In genomic region chr3:53688989-53689388, GRCh38 we compare ENCODE assay signal across 19 cellular contexts.
DNase-seq lines count a peak whose midpoint lies in the region; ATAC-seq, FAIRE-seq and TF ChIP-seq lines count a peak whose summit lies in the region.
"Had no signal": no experiment of that assay in that cellular context is flagged by ENCODE, and none has a peak within 500 bp of the region (broad histone marks: within the 10 kb centered on the region; RNA-seq: fewer than 3 reads in every experiment).

No MANE protein-coding gene starts in this region.

- no peaks in the 10 kb centered on the region for H3K23me2 ChIP-seq in H1 (ENCODE audit: low read depth, low read length)

- no peak overlapping the region for H3K14ac ChIP-seq in H1 (ENCODE audit: insufficient read length)

- H4K8ac ChIP-seq in H1 (ENCODE audit: extremely low read depth, insufficient read depth, low read length), result peak overlapping the region; percentile 57; the same call in 1 of the 2 replicates

- no peak overlapping the region for H3K27ac Mint-ChIP-seq in GM23338
- no peak overlapping the region for H3K27ac Mint-ChIP-seq in stimulated activated memory B cell treated with anti-CD40 and anti-IgM and Interleukin-4, amounts not matched to agents 10 μg/mL and 1 μg/mL and 100 μg/mL, for 72 hours

- H3K4me1 ChIP-seq in SK-N-SH (ENCODE audit: control insufficient read depth in 1 of 2, insufficient read depth in 2 of 2, low read depth in 1 of 2, low read length in 1 of 2), result peaks cover 0 to 4% of the 10 kb centered on the region in 2 experiments; a peak in 1 of 4 replicates
- no peaks in the 10 kb centered on the region for H3K4me1 ChIP-seq in GM23338 (ENCODE audit: insufficient read depth)
- H3K4me1 ChIP-seq in H1 (replicated peaks in 1 of 4; ENCODE audit: control insufficient read depth in 3 of 4, insufficient read depth in 4 of 4, low read length in 3 of 4), result no peaks in the 10 kb centered on the region; a peak in 1 of 7 replicates
- H3K4me1 ChIP-seq: SJSA1 had no signal

- peak overlapping the region; percentile 21 for H4K5ac ChIP-seq in H1 (ENCODE audit: insufficient read length, low read depth, low read length)

- H2AK5ac ChIP-seq in H1 (ENCODE audit: low read depth, low read length), result no peak overlapping the region

- no peak overlapping the region for H3K23ac ChIP-seq in H1 (ENCODE audit: insufficient read length)

- no peak for TF ChIP-seq POLR2A in H1 (IDR thresholded peaks at IDR 0.05; ENCODE audit: control extremely low read depth in 1 of 2, low read depth in 2 of 2, low read length in 2 of 2)
- no peak for TF ChIP-seq POLR2A in GM18505 (IDR thresholded peaks at IDR 0.05; ENCODE audit: borderline replicate concordance, extremely low read depth, insufficient read depth, insufficient read length)

- 51% methylated on average over 4 of the region's 5 CpGs for WGBS in SK-N-SH (ENCODE audit: low lambda C conversion rate)
- WGBS in H1 (ENCODE audit: extremely low coverage in 1 of 2, insufficient coverage in 1 of 2, insufficient read length in 1 of 2, insufficient replicate concordance in 2 of 2, low coverage in 1 of 2, low lambda C conversion rate in 2 of 2, missing lambda C conversion rate in 1 of 2), 2 experiments, result 85% methylated on average over 5 of the region's 5 CpGs; no CpG with 5 or more reads in 1 of the 2 experiments

- no peaks in the 10 kb centered on the region for H3K79me1 ChIP-seq in H1 (ENCODE audit: low read depth, low read length)

- no peak overlapping the region for H3K56ac ChIP-seq in H1 (replicated peaks; ENCODE audit: insufficient read length, low read depth, low read length)

- no peaks in the 10 kb centered on the region for H3F3A ChIP-seq in SK-N-SH (replicated peaks; ENCODE audit: insufficient read depth)
- H3F3A ChIP-seq in GM23338 (replicated peaks; ENCODE audit: low read depth), result no peaks in the 10 kb centered on the region

- H3K4me2 ChIP-seq in SK-N-SH, result no peak overlapping the region
- no peak overlapping the region for H3K4me2 ChIP-seq in GM23338
- H3K4me2 ChIP-seq in H1 (ENCODE audit: insufficient read depth in 1 of 2, low read depth in 2 of 2, low read length in 2 of 2), result no peak overlapping the region
- H3K4me2 ChIP-seq: PC-9 had no signal

- H3K36me3 Mint-ChIP-seq in GM23338 (ENCODE audit: low read depth), result no peaks in the 10 kb centered on the region
- H3K36me3 Mint-ChIP-seq in stimulated activated memory B cell treated with anti-CD40 and anti-IgM and Interleukin-4, amounts not matched to agents 10 μg/mL and 1 μg/mL and 100 μg/mL, for 72 hours, result no peaks in the 10 kb centered on the region

- H3K4me3 ChIP-seq in SK-N-SH (ENCODE audit: low read depth in 2 of 2, low read length in 1 of 2) (no peak overlapping the region), GM23338 (no peak overlapping the region), H1 (ENCODE audit: extremely low read depth in 1 of 4, insufficient read depth in 2 of 4, low read depth in 3 of 4, low read length in 4 of 4) (no peak overlapping the region)
- H3K4me3 ChIP-seq: MG63, PC-9, SJSA1 had no signal

- H3K36me3 ChIP-seq in SK-N-SH (replicated peaks in 1 of 2; ENCODE audit: control insufficient read depth in 1 of 2, insufficient read depth in 2 of 2, low read length in 1 of 2) (no peaks in the 10 kb centered on the region), GM23338 (ENCODE audit: insufficient read depth) (no peaks in the 10 kb centered on the region), H1 (ENCODE audit: control insufficient read depth in 2 of 4, insufficient read depth in 4 of 4, low read length in 3 of 4) (no peaks in the 10 kb centered on the region)
- H3K36me3 ChIP-seq: MG63, SJSA1 had no signal

- H3K27me3 ChIP-seq in SK-N-SH (ENCODE audit: insufficient read depth), result no peaks in the 10 kb centered on the region
- H3K27me3 ChIP-seq in GM23338 (ENCODE audit: insufficient read depth), result no peaks in the 10 kb centered on the region
- no peaks in the 10 kb centered on the region for H3K27me3 ChIP-seq in H1 (replicated peaks in 1 of 4; ENCODE audit: control insufficient read depth in 3 of 4, extremely low read depth in 1 of 4, insufficient read depth in 3 of 4, low read length in 3 of 4)
- H3K27me3 ChIP-seq: MG63, SJSA1 had no signal

- H3K4ac ChIP-seq in H1 (replicated peaks; ENCODE audit: insufficient read length, low read depth, low read length), result no peak overlapping the region

- no peak for FAIRE-seq in H1 (lab: Jason Lieb, UNC)
- FAIRE-seq: GM12892 had no signal

- no peak for ATAC-seq in SK-N-SH treated with all-trans-retinoic acid at 6 μM for 48 hours
- peak; percentile 71 for ATAC-seq in GM23338
- ATAC-seq in stimulated activated memory B cell treated with anti-CD40 and anti-IgM and Interleukin-4, amounts not matched to agents 10 μg/mL and 1 μg/mL and 100 μg/mL, for 72 hours, result peak; percentile 28
- ATAC-seq in GM18505 (IDR thresholded peaks at IDR 0.05; ENCODE audit: unreplicated experiment), result no peak

- no peaks in the 10 kb centered on the region for H3K27me3 Mint-ChIP-seq in GM23338 (ENCODE audit: insufficient read depth, low read depth, poor library complexity)
- peaks cover 12% of the 10 kb centered on the region for H3K27me3 Mint-ChIP-seq in stimulated activated memory B cell treated with anti-CD40 and anti-IgM and Interleukin-4, amounts not matched to agents 10 μg/mL and 1 μg/mL and 100 μg/mL, for 72 hours

- TF ChIP-seq RAD21 in SK-N-SH (IDR thresholded peaks at IDR 0.05; ENCODE audit: low read length) (peak; percentile 23; the same call in 1 of the 2 replicates), H1 (IDR thresholded peaks at IDR 0.05 in 1 of 2, conservative IDR thresholded peaks at IDR 0.05 in 1 of 2; ENCODE audit: low read depth in 2 of 2, low read length in 2 of 2) (peak; percentile 33 to 40)

- H4K91ac ChIP-seq in H1 (replicated peaks; ENCODE audit: insufficient read length, low read length), result no peak overlapping the region

- H3K4me1 Mint-ChIP-seq in GM23338, result no peaks in the 10 kb centered on the region; the same call in 2 of the 3 replicates
- H3K4me1 Mint-ChIP-seq in stimulated activated memory B cell treated with anti-CD40 and anti-IgM and Interleukin-4, amounts not matched to agents 10 μg/mL and 1 μg/mL and 100 μg/mL, for 72 hours, result peaks cover 7% of the 10 kb centered on the region

- H2BK5ac ChIP-seq in H1 (ENCODE audit: low read depth, low read length), result no peak overlapping the region

- H3K4me3 Mint-ChIP-seq in GM23338, result no peak overlapping the region
- H3K4me3 Mint-ChIP-seq in stimulated activated memory B cell treated with anti-CD40 and anti-IgM and Interleukin-4, amounts not matched to agents 10 μg/mL and 1 μg/mL and 100 μg/mL, for 72 hours, result no peak overlapping the region
- H3K4me3 Mint-ChIP-seq: H9 had no signal

- no peak overlapping the region for H3K9ac ChIP-seq in SK-N-SH
- H3K9ac ChIP-seq in H1 (replicated peaks in 1 of 4; ENCODE audit: extremely low read depth in 1 of 4, low read depth in 3 of 4, low read length in 3 of 4), result no peak overlapping the region

- H2BK120ac ChIP-seq in H1 (replicated peaks; ENCODE audit: low read depth, low read length), result no peak overlapping the region

- H2BK12ac ChIP-seq in H1 (ENCODE audit: low read depth, low read length), result no peak overlapping the region

- H4K20me1 ChIP-seq in SK-N-SH (ENCODE audit: insufficient read depth) (no peaks in the 10 kb centered on the region), GM23338 (replicated peaks; ENCODE audit: insufficient read depth) (no peaks in the 10 kb centered on the region), H1 (replicated peaks in 1 of 2; ENCODE audit: control insufficient read depth in 1 of 2, insufficient read depth in 2 of 2, low read length in 2 of 2) (no peaks in the 10 kb centered on the region)

- CTCF ChIA-PET in SK-N-SH (lab: Yijun Ruan, JAX) (interaction anchor here (0.6 to 7.4 kb wide), 2 partner anchors 20 to 313 kb away, joined by 3 to 45 read pairs; no protein-coding TSS in a partner anchor), H1 (lab: Charles Lee; ENCODE audit: partially characterized antibody) (interaction anchor here (0.7 to 2.9 kb wide), 9 partner anchors 9 to 231 kb away, joined by 3 to 18 read pairs (median 5); no protein-coding TSS in a partner anchor)

- H2AFZ ChIP-seq in SK-N-SH (ENCODE audit: low read depth) (no peak overlapping the region), GM23338 (no peak overlapping the region), H1 (ENCODE audit: low read length) (no peak overlapping the region)
- H2AFZ ChIP-seq: PC-9 had no signal

- POLR2A ChIA-PET in SK-N-SH (lab: Yijun Ruan, JAX) (interaction anchor here (0.9 kb wide), 1 partner anchor 11 kb away, joined by 3 read pairs; no protein-coding TSS in a partner anchor), H1 (lab: Charles Lee; ENCODE audit: partially characterized antibody) (no interaction called here)

- no peaks in the 10 kb centered on the region for H3K79me2 ChIP-seq in SK-N-SH (ENCODE audit: insufficient read depth)
- no peaks in the 10 kb centered on the region for H3K79me2 ChIP-seq in GM23338 (replicated peaks; ENCODE audit: insufficient read depth)
- H3K79me2 ChIP-seq in H1 (ENCODE audit: control insufficient read depth in 1 of 2, insufficient read depth in 2 of 2, low read length in 2 of 2), result no peaks in the 10 kb centered on the region

- no peak for TF ChIP-seq CTCF in SK-N-SH (IDR thresholded peaks at IDR 0.05)
- peak; percentile 22 to 35; a peak in 2 of 4 replicates for TF ChIP-seq CTCF in GM23338 (conservative IDR thresholded peaks at IDR 0.05; ENCODE audit: low read depth in 2 of 2)
- peak; percentile 0 to 46 (median 34); a peak in 2 of 4 replicates for TF ChIP-seq CTCF in H1 (IDR thresholded peaks at IDR 0.05; ENCODE audit: control extremely low read depth in 1 of 3, insufficient read depth in 1 of 3, low read depth in 1 of 3, low read length in 3 of 3)

- H3K9me2 ChIP-seq in SK-N-SH (no peaks in the 10 kb centered on the region), GM23338 (ENCODE audit: insufficient read depth) (no peaks in the 10 kb centered on the region)

- no peak overlapping the region for H2BK15ac ChIP-seq in H1 (ENCODE audit: low read length)

- no peaks in the 10 kb centered on the region for H3K9me3 Mint-ChIP-seq in GM23338
- H3K9me3 Mint-ChIP-seq in stimulated activated memory B cell treated with anti-CD40 and anti-IgM and Interleukin-4, amounts not matched to agents 10 μg/mL and 1 μg/mL and 100 μg/mL, for 72 hours, result no peaks in the 10 kb centered on the region
- H3K9me3 Mint-ChIP-seq: H9 had no signal

- H2BK20ac ChIP-seq in H1 (ENCODE audit: low read length), result no peak overlapping the region

- DNase-seq in SK-N-SH, result no peak
- DNase-seq in GM23338 (ENCODE audit: low spot score), result no peak
- DNase-seq in H1 (ENCODE audit: low read depth in 1 of 2, low spot score in 2 of 2), result peak in 1 of 2 experiments; percentile 43
- no peak for DNase-seq in inferior parietal cortex (ENCODE audit: extremely low spot score)
- DNase-seq: C1 segment of cervical spinal cord, H9, IMR-90, Karpas-422, MG63, NCI-H1092 treated with DMSO at 0.1 percent for 48 hours, NCI-H187, NCI-H446, NCI-H774, PC-9 had no signal

- H3K18ac ChIP-seq in H1 (ENCODE audit: extremely low read depth, low read length), result no peak overlapping the region

- TF ChIP-seq EP300 in SK-N-SH (IDR thresholded peaks at IDR 0.05; ENCODE audit: borderline replicate concordance in 1 of 2, low read depth in 1 of 2, low read length in 1 of 2) (no peak), H1 (IDR thresholded peaks at IDR 0.05; ENCODE audit: borderline replicate concordance in 1 of 2, low read depth in 2 of 2, low read length in 2 of 2) (no peak)

- no peak overlapping the region for H3K27ac ChIP-seq in SK-N-SH (ENCODE audit: low read depth in 2 of 2, low read length in 1 of 2)
- H3K27ac ChIP-seq in GM23338 (ENCODE audit: low read depth), result no peak overlapping the region
- no peak overlapping the region for H3K27ac ChIP-seq in H1 (ENCODE audit: low read depth, low read length)
- H3K27ac ChIP-seq: PC-9, SJSA1 had no signal

- H3K9me3 ChIP-seq in SK-N-SH (no peaks in the 10 kb centered on the region), H1 (ENCODE audit: insufficient read depth in 2 of 2, low read depth in 1 of 2, low read length in 1 of 2) (no peaks in the 10 kb centered on the region)
- H3K9me3 ChIP-seq: MG63, SJSA1 had no signal

Comparison
In these comparisons a context has a peak if more than half of its experiments do, and no peak if none do; other contexts are left out.
1. ATAC-seq: peak in GM23338 (single experiment) and stimulated activated memory B cell treated with anti-CD40 and anti-IgM and Interleukin-4, amounts not matched to agents 10 μg/mL and 1 μg/mL and 100 μg/mL, for 72 hours (single experiment); none in SK-N-SH treated with all-trans-retinoic acid at 6 μM for 48 hours (single experiment) and GM18505 (single experiment).
2. Of the 17 proteins assayed by ChIP-seq in both H1 and SK-N-SH: peak only in H1: CTCF; only in SK-N-SH: none; in both: RAD21; in neither: 15.